In the genomic region with DNA sequence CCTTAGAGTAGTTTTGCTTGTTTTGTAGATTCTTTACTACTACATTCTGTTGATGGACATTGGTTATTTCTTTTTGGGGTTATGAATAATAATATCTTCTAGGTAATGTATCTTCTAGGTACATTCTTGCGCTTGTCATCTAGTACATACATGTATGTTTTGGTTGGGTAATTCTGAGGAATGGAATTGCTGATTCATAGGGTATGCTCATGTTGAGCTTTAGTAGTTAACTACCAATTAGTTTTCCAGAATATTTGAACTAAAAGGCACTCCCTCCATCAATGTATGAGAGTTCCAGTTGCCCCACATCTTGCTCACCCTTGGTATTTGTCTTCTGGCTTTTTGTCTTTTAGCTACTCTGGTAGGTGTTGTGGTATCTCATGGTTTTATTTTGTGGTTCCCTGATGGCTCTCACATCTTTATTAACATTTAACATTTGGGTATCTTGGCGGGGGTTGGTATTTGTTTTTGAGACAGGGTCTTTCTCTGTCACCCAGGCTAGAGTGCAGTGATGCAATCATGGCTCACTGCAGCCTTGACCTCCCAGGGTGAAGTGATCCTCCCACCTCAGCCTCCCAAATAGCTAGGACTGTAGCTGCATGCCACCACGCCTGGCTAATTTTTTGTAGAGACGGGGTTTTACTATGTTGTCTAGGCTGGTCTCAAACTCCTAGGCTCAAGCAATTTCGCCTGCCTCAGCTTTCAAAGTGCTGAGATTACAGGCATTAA, we compare ENCODE assay signal across 18 cellular contexts. TPM values are rescaled to one million over a fixed set of nuclear protein-coding genes. Genes with fewer than 3 reads are reported as not detected.
DNase-seq lines count a peak whose midpoint lies in the region; TF ChIP-seq lines count a peak whose summit lies in the region.
"Had no signal": no experiment of that assay in that cellular context is flagged by ENCODE, and none has a peak within 500 bp of the region (broad histone marks: within the 10 kb centered on the region; RNA-seq: fewer than 3 reads in every experiment).

No MANE protein-coding gene starts in this region.

- no peak for TF ChIP-seq EP300 in tibial nerve (IDR thresholded peaks at IDR 0.05)

- no peak overlapping the region for H3K4ac ChIP-seq in mesenchymal stem cell (ENCODE audit: low read depth in 1 of 2, low read length in 2 of 2)

- H3K27ac ChIP-seq in HEK293 (ENCODE audit: extremely low read depth, low read depth, low read length), result no peak overlapping the region
- H3K27ac ChIP-seq in mesenchymal stem cell (ENCODE audit: low read length, poor library complexity, severe bottlenecking), result peak overlapping the region; percentile 69
- H3K27ac ChIP-seq in tibial nerve, result no peak overlapping the region
- H3K27ac ChIP-seq: GM23248, PC-9 had no signal

- H3K14ac ChIP-seq in mesenchymal stem cell (ENCODE audit: low read length in 2 of 2), result no peak overlapping the region

- H3K27me3 ChIP-seq in mesenchymal stem cell (ENCODE audit: control insufficient read depth in 1 of 2, insufficient read depth in 1 of 2, low read length in 2 of 2), result no peaks in the 10 kb centered on the region
- no peaks in the 10 kb centered on the region for H3K27me3 ChIP-seq in tibial nerve

- H3K36me3 ChIP-seq in HEK293 (ENCODE audit: control insufficient read depth in 2 of 2, insufficient read depth in 1 of 2, low read length in 2 of 2) (peaks cover 34 to 36% of the 10 kb centered on the region in 2 experiments), mesenchymal stem cell (ENCODE audit: control insufficient read depth in 1 of 2, insufficient read depth in 2 of 2, low read depth in 1 of 2, low read length in 2 of 2) (peaks cover 7 to 48% of the 10 kb centered on the region in 2 experiments), tibial nerve (peaks cover 0 to 27% (median 18%) of the 10 kb centered on the region in 3 donors)

- no peak for TF ChIP-seq POLR2A in tibial nerve (IDR thresholded peaks at IDR 0.05)

- no peaks in the 10 kb centered on the region for H3K4me1 Mint-ChIP-seq in activated naive CD8-positive, alpha-beta T cell (ENCODE audit: low read depth)
- peaks cover 8% of the 10 kb centered on the region for H3K4me1 Mint-ChIP-seq in activated naive CD8-positive, alpha-beta T cell treated with anti-CD3 and anti-CD28 coated beads for 36 hours

- H3K4me3 ChIP-seq in HEK293 (ENCODE audit: low read depth, low read length) (no peak overlapping the region), epithelial cell of proximal tubule (ENCODE audit: low read depth, low read length) (no peak overlapping the region), mesenchymal stem cell (ENCODE audit: insufficient read depth in 1 of 2, low read depth in 1 of 2, low read length in 2 of 2) (no peak overlapping the region), tibial nerve (no peak overlapping the region)
- H3K4me3 ChIP-seq: GM23248, PC-9 had no signal

- H2BK120ac ChIP-seq in mesenchymal stem cell (ENCODE audit: low read depth, low read length), result no peak overlapping the region

- no peak overlapping the region for H3K9ac ChIP-seq in mesenchymal stem cell (ENCODE audit: low read length)
- H3K9ac ChIP-seq: GM23248 had no signal

- no peak overlapping the region for H2BK15ac ChIP-seq in mesenchymal stem cell (ENCODE audit: low read depth, poor library complexity, severe bottlenecking)

- H2BK5ac ChIP-seq in mesenchymal stem cell (ENCODE audit: low read depth, low read length, poor library complexity, severe bottlenecking), result no peak overlapping the region

- no peak overlapping the region for H3K4me3 Mint-ChIP-seq in activated naive CD8-positive, alpha-beta T cell
- no peak overlapping the region for H3K4me3 Mint-ChIP-seq in activated naive CD8-positive, alpha-beta T cell treated with anti-CD3 and anti-CD28 coated beads for 36 hours
- H3K4me3 Mint-ChIP-seq: CD4-positive, alpha-beta memory T cell had no signal

- peak overlapping the region; percentile 84 for H3K27ac Mint-ChIP-seq in activated naive CD8-positive, alpha-beta T cell
- no peak overlapping the region for H3K27ac Mint-ChIP-seq in activated naive CD8-positive, alpha-beta T cell treated with anti-CD3 and anti-CD28 coated beads for 36 hours

- TF ChIP-seq CTCF in HEK293 (tag by site-specific recombination; IDR thresholded peaks at IDR 0.05) (no peak), epithelial cell of proximal tubule (conservative IDR thresholded peaks at IDR 0.05; ENCODE audit: low read depth, low read length) (no peak), tibial nerve (IDR thresholded peaks at IDR 0.05) (no peak)

- no peak overlapping the region for H4K8ac ChIP-seq in mesenchymal stem cell (ENCODE audit: low read length)

- H3K4me1 ChIP-seq in HEK293 (ENCODE audit: control insufficient read depth, insufficient read depth, low read length) (no peaks in the 10 kb centered on the region), mesenchymal stem cell (ENCODE audit: control insufficient read depth, insufficient read depth, low read depth, low read length) (peaks cover 2% of the 10 kb centered on the region), tibial nerve (no peaks in the 10 kb centered on the region)

- H2AK5ac ChIP-seq in mesenchymal stem cell (ENCODE audit: low read length, severe bottlenecking), result no peak overlapping the region

- peaks cover 13% of the 10 kb centered on the region for H3K36me3 Mint-ChIP-seq in activated naive CD8-positive, alpha-beta T cell
- peaks cover 19% of the 10 kb centered on the region for H3K36me3 Mint-ChIP-seq in activated naive CD8-positive, alpha-beta T cell treated with anti-CD3 and anti-CD28 coated beads for 36 hours

- H2BK12ac ChIP-seq in mesenchymal stem cell (ENCODE audit: low read length in 2 of 2), result no peak overlapping the region

- H3K9me3 Mint-ChIP-seq in activated naive CD8-positive, alpha-beta T cell (ENCODE audit: low read depth), result no peaks in the 10 kb centered on the region
- no peaks in the 10 kb centered on the region for H3K9me3 Mint-ChIP-seq in activated naive CD8-positive, alpha-beta T cell treated with anti-CD3 and anti-CD28 coated beads for 36 hours
- H3K9me3 Mint-ChIP-seq: CD4-positive, alpha-beta memory T cell had no signal

- DNase-seq in activated naive CD8-positive, alpha-beta T cell treated with anti-CD3 and anti-CD28 coated beads for 36 hours, result no peak
- peak; percentile 29 for DNase-seq in epithelial cell of proximal tubule (ENCODE audit: low read depth)
- DNase-seq in mesenchymal stem cell, result no peak
- DNase-seq in EL, result no peak
- DNase-seq in tibial nerve (ENCODE audit: low spot score in 2 of 2), result no peak
- DNase-seq in T-helper 2 cell, result no peak
- DNase-seq: CD4-positive, alpha-beta memory T cell; DND-41; GF-D8; GM23248; NCI-H146; NCI-H2081 treated with DMSO at 0.1 percent for 48 hours; NCI-H345; PC-9 had no signal

- H3K9me3 ChIP-seq in HEK293 (ENCODE audit: control insufficient read depth, insufficient read depth, low read depth, low read length), result no peaks in the 10 kb centered on the region
- no peaks in the 10 kb centered on the region for H3K9me3 ChIP-seq in mesenchymal stem cell (ENCODE audit: control insufficient read depth, low read length)
- no peaks in the 10 kb centered on the region for H3K9me3 ChIP-seq in tibial nerve

- no peak overlapping the region for H3K23ac ChIP-seq in mesenchymal stem cell (ENCODE audit: low read length in 2 of 2)

- WGBS in mesenchymal stem cell, result 100% methylated on average over 4 of the region's 5 CpGs
- 95 to 98% methylated on average over 5 of the region's 5 CpGs for WGBS in tibial nerve, 2 donors

- H3K79me1 ChIP-seq in mesenchymal stem cell (replicated peaks; ENCODE audit: low read length, poor library complexity, severe bottlenecking), result no peaks in the 10 kb centered on the region

- no peak overlapping the region for H3K4me2 ChIP-seq in mesenchymal stem cell (ENCODE audit: low read length, poor library complexity, severe bottlenecking)
- H3K4me2 ChIP-seq: PC-9 had no signal

- POLR2A ChIA-PET in HEK293 (lab: Yijun Ruan, JAX), result interaction anchor here (0.7 kb wide), 1 partner anchor 17 kb away, joined by 5 read pairs; no protein-coding TSS in a partner anchor

- no peak overlapping the region for H3K18ac ChIP-seq in mesenchymal stem cell (ENCODE audit: low read depth in 1 of 2, low read length in 2 of 2)

- H4K91ac ChIP-seq in mesenchymal stem cell (ENCODE audit: low read length), result no peak overlapping the region

- H2AFZ ChIP-seq in mesenchymal stem cell (ENCODE audit: low read depth, low read length), result no peak overlapping the region
- H2AFZ ChIP-seq: GM23248, PC-9 had no signal

- H3K27me3 Mint-ChIP-seq in activated naive CD8-positive, alpha-beta T cell, result no peaks in the 10 kb centered on the region
- H3K27me3 Mint-ChIP-seq in activated naive CD8-positive, alpha-beta T cell treated with anti-CD3 and anti-CD28 coated beads for 36 hours, result no peaks in the 10 kb centered on the region
- H3K27me3 Mint-ChIP-seq: CD4-positive, alpha-beta memory T cell had no signal

- CTCF ChIA-PET in HEK293 (lab: Yijun Ruan, JAX), result interaction anchor here (0.6 to 1.4 kb wide), 4 partner anchors 63 to 148 kb away, joined by 3 to 4 read pairs (median 4); no protein-coding TSS in a partner anchor

TF ChIP-seq in HEK293, 187 proteins besides CTCF, POLR2A, EP300 and RAD21:
- no peak for TF ChIP-seq MEIS1 (CRISPR knock-in tag; IDR thresholded peaks at IDR 0.05; ENCODE audit: borderline replicate concordance)
- TF ChIP-seq GLIS1 (tag by site-specific recombination; IDR thresholded peaks at IDR 0.05), result peak; percentile 71

RNA-seq across cellular contexts. Expression of gene SLC6A4, which starts 47.1 kb away (rescaled TPM):
- not detected for total RNA-seq in activated naive CD8-positive, alpha-beta T cell treated with anti-CD3 and anti-CD28 coated beads for 36 hours
- total RNA-seq in epithelial cell of proximal tubule (not detected in 2 replicates), tibial nerve (1 to 10 TPM in 3 of 4 donors, under 1 TPM in 1; under 0.01 to 4.0 (median 2.5) TPM)
- not detected for polyA plus RNA-seq in mesenchymal stem cell (2013, experiment 1 of 2)
- 0.01 TPM for polyA plus RNA-seq in mesenchymal stem cell (2013, experiment 2 of 2)
- total RNA-seq: A673; CD4-positive, alpha-beta memory T cell; GM23248; HT-29; PC-9 had no signal
- polyA plus RNA-seq: CD4-positive, alpha-beta memory T cell had no signal
